8 cellular contexts compared by ENCODE assay signal in the genomic region with DNA sequence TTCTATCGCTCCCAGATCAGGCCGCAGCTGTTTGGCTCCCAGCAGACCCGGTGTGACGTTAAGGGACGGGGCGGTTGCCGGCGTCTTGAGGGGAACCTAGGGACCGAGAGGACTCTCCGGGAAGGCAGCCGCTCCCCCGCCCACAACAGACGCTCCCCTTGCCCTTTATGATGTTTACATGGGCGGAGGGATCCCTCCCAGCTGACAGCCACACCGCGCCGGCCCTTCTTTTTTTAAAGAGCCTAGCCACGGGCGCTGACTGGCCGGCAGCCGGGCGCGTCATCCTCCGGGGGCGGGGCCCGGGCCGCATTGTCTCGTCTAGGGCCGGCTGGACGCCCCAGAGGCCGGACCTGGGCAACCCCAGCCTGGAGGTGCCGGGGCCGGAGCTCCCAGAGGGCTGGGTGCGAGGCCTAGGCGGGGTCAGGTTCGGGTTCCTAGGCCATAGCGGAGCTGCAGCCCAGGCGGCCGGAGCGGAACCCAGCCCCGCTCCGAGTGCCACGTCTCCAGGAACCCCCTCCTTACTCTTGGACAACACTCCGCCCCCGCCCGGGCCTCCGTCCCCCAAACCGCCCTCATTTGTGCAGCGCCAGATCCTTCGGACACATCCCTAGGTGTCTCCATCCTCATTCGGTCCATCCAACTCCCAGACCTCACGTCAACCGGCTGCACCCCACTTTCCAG. TPM values are rescaled to one million over a fixed set of nuclear protein-coding genes. Genes with fewer than 3 reads are reported as not detected.
DNase-seq lines count a peak whose midpoint lies in the region; ATAC-seq, FAIRE-seq and TF ChIP-seq lines count a peak whose summit lies in the region.

A gene (plus strand): TSS at position 340 of the 681 bp plus-strand sequence.

- no peaks in the 10 kb centered on the region for H3K9me1 ChIP-seq in keratinocyte (ENCODE audit: control insufficient read depth, extremely low read depth, insufficient read depth, low read length)

- H3K4me1 ChIP-seq in keratinocyte (ENCODE audit: control insufficient read depth, extremely low read depth, insufficient read depth, low read length): peaks cover 34% of the 10 kb centered on the region

- peak within 1 kb of the TSS; percentile 92 for H3K4me3 ChIP-seq in AG04450 (ENCODE audit: low read depth, low read length)
- H3K4me3 ChIP-seq in keratinocyte (ENCODE audit: control insufficient read depth in 2 of 3, extremely low read depth in 1 of 3, insufficient read depth in 2 of 3, low read depth in 1 of 3, low read length in 3 of 3): peak within 1 kb of the TSS; percentile 56 to 86 (median 86)

- no peak for FAIRE-seq in keratinocyte (lab: Jason Lieb, UNC)

- peak within 1 kb of the TSS; percentile 96 for H2AFZ ChIP-seq in keratinocyte (ENCODE audit: control insufficient read depth, low read length)

- TF ChIP-seq CTCF in AG04450 (IDR thresholded peaks at IDR 0.05; ENCODE audit: low read depth, low read length): no peak
- no peak for TF ChIP-seq CTCF in keratinocyte (optimal IDR thresholded peaks at IDR 0.05 in 1 of 3, IDR thresholded peaks at IDR 0.05 in 1 of 3, conservative IDR thresholded peaks at IDR 0.05 in 1 of 3; ENCODE audit: extremely low read depth in 1 of 3, insufficient read depth in 2 of 3, low read length in 3 of 3)

- H3K79me2 ChIP-seq in keratinocyte (ENCODE audit: control insufficient read depth, insufficient read depth, low read length): peaks cover 23% of the 10 kb centered on the region

- H3K9me3 ChIP-seq in AG04450 (ENCODE audit: control insufficient read depth, insufficient read depth, low read length) (no peaks in the 10 kb centered on the region; the same call in 1 of the 2 replicates), keratinocyte (ENCODE audit: control insufficient read depth, low read depth, low read length) (no peaks in the 10 kb centered on the region)

- DNase-seq in AG04450 (ENCODE audit: low read depth, low spot score): peak; percentile 87
- DNase-seq in NCI-H345 (lab: John Stamatoyannopoulos, UW): peak; percentile 97
- peak; percentile 97 for DNase-seq in cerebellar cortex (ENCODE audit: low spot score)
- DNase-seq in keratinocyte (ENCODE audit: low read depth, low spot score): no peak
- peak; percentile 79 for DNase-seq in stimulated activated CD4-positive, alpha-beta T cell treated with anti-CD3 and anti-CD28 coated beads, Interleukin-12 subunit alpha, Interleukin-12 subunit beta, amount 100 ng/mL, for 4 hours

- peak; percentile 76 for ATAC-seq in GM18909 (IDR thresholded peaks at IDR 0.05; ENCODE audit: poor library complexity, unreplicated experiment)
- ATAC-seq in HG03159 (IDR thresholded peaks at IDR 0.05; ENCODE audit: unreplicated experiment): peak; percentile 73
- ATAC-seq in activated CD4-positive, CD25-positive, alpha-beta regulatory T cell treated with anti-CD3 and anti-CD28 coated beads, Interleukin-2, amount 50 U/mL, for 24 hours: peak; percentile 72 to 74

- H3K27ac ChIP-seq in AG04450 (ENCODE audit: low read depth, low read length) (peak within 1 kb of the TSS; percentile 81), keratinocyte (ENCODE audit: control insufficient read depth, insufficient read depth, low read length) (peak within 1 kb of the TSS; percentile 78)

- POLR2A ChIA-PET in AG04450 (lab: Yijun Ruan, JAX): interaction anchor here (0.5 to 1.9 kb wide), 7 partner anchors 13 to 117 kb away, joined by 3 to 10 read pairs (median 3); a partner anchor contains a TSS

- H3K4me2 ChIP-seq in keratinocyte (ENCODE audit: control insufficient read depth, extremely low read depth, insufficient read depth, low read depth, low read length): peak within 1 kb of the TSS; percentile 98

- H3K27me3 ChIP-seq in AG04450 (ENCODE audit: control insufficient read depth, insufficient read depth, low read length): peaks cover 4% of the 10 kb centered on the region
- H3K27me3 ChIP-seq in keratinocyte (ENCODE audit: control insufficient read depth, extremely low read depth, insufficient read depth, low read length): no peaks in the 10 kb centered on the region

- H3K36me3 ChIP-seq in keratinocyte (ENCODE audit: control insufficient read depth in 2 of 2, extremely low read depth in 1 of 2, insufficient read depth in 2 of 2, low read length in 2 of 2): no peaks in the 10 kb centered on the region

- dilution Hi-C loops in keratinocyte (cut with MboI; ENCODE audit: extremely low pct_ligation_motif_present, low sequenced_read_pairs): no loop called here

- CTCF ChIA-PET in AG04450 (lab: Charles Lee): no interaction called here

- peak within 1 kb of the TSS; percentile 83 for H3K9ac ChIP-seq in keratinocyte (ENCODE audit: control insufficient read depth, extremely low read depth, insufficient read depth, low read length)

- H4K20me1 ChIP-seq in keratinocyte (ENCODE audit: control insufficient read depth, extremely low read depth, insufficient read depth, low read length): no peaks in the 10 kb centered on the region

RNA-seq across cellular contexts. Expression of the gene that starts here (rescaled TPM):
- polyA plus RNA-seq in AG04450 (2011; rRNA removed) (3.0 and 4.0 TPM in 2 replicates), keratinocyte (1.6 to 3.5 TPM (median 2.3 TPM) in 3 replicates)
- polyA minus RNA-seq in AG04450 (2011; rRNA and poly(A)+ RNA removed): 2.6 and 3.8 TPM in 2 replicates
- 1.5 TPM for polyA plus RNA-seq in keratinocyte (2011; ENCODE audit: low read depth)
- 3.5 and 7.5 TPM in 2 replicates for polyA plus RNA-seq in keratinocyte (2011; cell fraction: cytosol; rRNA removed)
- polyA plus RNA-seq in keratinocyte (2011; cell fraction: nucleus; rRNA removed): 5.3 and 6.0 TPM in 2 replicates
- 5.5 and 15.1 TPM in 2 replicates for polyA plus RNA-seq in keratinocyte (2012; ENCODE audit: low replicate concordance)
- 0.62 to 2.3 TPM (median 1.2 TPM) in 3 replicates for polyA minus RNA-seq in keratinocyte
- polyA minus RNA-seq in keratinocyte (2011; cell fraction: cytosol; rRNA and poly(A)+ RNA removed): not detected
- 0.93 and 1.2 TPM in 2 replicates for polyA minus RNA-seq in keratinocyte (2011; cell fraction: nucleus; rRNA and poly(A)+ RNA removed)
